Comparison of ENCODE assay signal across 13 cellular contexts in the genomic region with DNA sequence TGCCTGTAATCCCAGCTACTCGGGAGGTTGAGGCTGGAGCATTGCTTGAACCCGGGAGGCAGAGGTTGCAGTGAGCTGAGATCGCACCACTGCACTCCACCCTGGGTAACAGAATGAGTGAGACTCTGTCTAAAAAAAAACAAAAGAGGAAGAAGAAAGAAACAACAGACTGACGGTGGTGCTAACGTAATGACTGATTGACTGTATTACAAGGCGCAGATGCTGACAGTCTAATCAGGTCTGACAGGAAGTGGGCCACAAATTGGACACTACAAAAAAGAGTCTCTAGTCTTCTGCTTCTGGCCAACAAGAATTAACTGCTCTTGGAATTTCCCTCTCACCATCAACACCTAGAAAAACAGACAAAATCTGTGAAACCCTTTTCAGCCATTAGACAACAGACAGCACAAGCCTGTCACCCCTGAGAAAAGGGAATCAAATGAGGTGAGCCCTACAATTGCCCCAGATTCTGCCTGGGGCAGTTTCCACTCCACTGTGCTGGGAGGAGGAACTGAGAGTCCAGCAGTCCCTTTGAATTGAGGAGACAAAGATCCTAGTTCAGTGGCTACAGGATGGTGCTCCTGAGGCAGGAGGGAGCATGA. TPM values are rescaled to one million over a fixed set of nuclear protein-coding genes. Genes with fewer than 3 reads are reported as not detected.
A peak's percentile ranks its signal among the peaks of the same experiment; 100 is the strongest.
DNase-seq lines count a peak whose midpoint lies in the region; ATAC-seq and TF ChIP-seq lines count a peak whose summit lies in the region.
"Had no signal": no experiment of that assay in that cellular context is flagged by ENCODE, and none has a peak within 500 bp of the region (broad histone marks: within the 10 kb centered on the region; RNA-seq: fewer than 3 reads in every experiment).

No MANE protein-coding gene starts in this region.

- peak overlapping the region; percentile 84 to 90 (median 88) for H3K27ac Mint-ChIP-seq in CD4-positive, CD25-positive, alpha-beta regulatory T cell

- intact Hi-C loops in body of pancreas (cut with DNase I) (no loop called here), A673 (cut with micrococcal nuclease; ENCODE audit: unreplicated experiment) (no loop called here)

- peak in 2 of 3 donors; percentile 38 to 40 for DNase-seq in CD4-positive, CD25-positive, alpha-beta regulatory T cell
- peak; percentile 3 for DNase-seq in OCI-M1 (lab: John Stamatoyannopoulos, UW)
- no peak for DNase-seq in NCI-H1105 (lab: John Stamatoyannopoulos, UW)
- DNase-seq in omental fat pad (ENCODE audit: low spot score) = no peak
- no peak for DNase-seq in body of pancreas
- DNase-seq in A673 (ENCODE audit: low spot score) = no peak
- DNase-seq: C1 segment of cervical spinal cord, esophagus squamous epithelium, H7, lower lobe of right lung had no signal

- H3K4me3 ChIP-seq in CD4-positive, CD25-positive, alpha-beta regulatory T cell (ENCODE audit: low read depth, low read length) = no peak overlapping the region
- no peak overlapping the region for H3K4me3 ChIP-seq in body of pancreas
- H3K4me3 ChIP-seq in A673 (ENCODE audit: low read depth, low read length, poor library complexity, severe bottlenecking) = no peak overlapping the region
- H3K4me3 ChIP-seq: esophagus squamous epithelium, lower lobe of right lung, smooth muscle cell had no signal

- no peak for TF ChIP-seq CTCF in omental fat pad (IDR thresholded peaks at IDR 0.05)
- TF ChIP-seq CTCF in body of pancreas (IDR thresholded peaks at IDR 0.05) = no peak
- no peak for TF ChIP-seq CTCF in A673 (conservative IDR thresholded peaks at IDR 0.05; ENCODE audit: low read depth, low read length)

- peaks cover 3 to 5% of the 10 kb centered on the region in 2 experiments for H3K9me3 ChIP-seq in CD4-positive, CD25-positive, alpha-beta regulatory T cell (ENCODE audit: control insufficient read depth in 2 of 2, low read length in 2 of 2)
- H3K9me3 ChIP-seq in body of pancreas (no peaks in the 10 kb centered on the region), A673 (ENCODE audit: low read depth, low read length, poor library complexity, severe bottlenecking) (peaks cover 5% of the 10 kb centered on the region)
- H3K9me3 ChIP-seq: esophagus squamous epithelium, lower lobe of right lung had no signal

- CTCF ChIA-PET in A673 (lab: Charles Lee) = no interaction called here

- H3K27me3 Mint-ChIP-seq in CD4-positive, CD25-positive, alpha-beta regulatory T cell = peaks cover 4% of the 10 kb centered on the region

- peaks cover 16% of the 10 kb centered on the region for H3K36me3 Mint-ChIP-seq in CD4-positive, CD25-positive, alpha-beta regulatory T cell

- BruUV-seq in A673 (replicated peaks; lab: Mats Ljungman, UMichigan) = no TSS peak

- 80 to 86% methylated on average over 6 of the region's 6 CpGs for WGBS in body of pancreas, 2 donors

- peaks cover 18% of the 10 kb centered on the region for H3K36me3 ChIP-seq in CD4-positive, CD25-positive, alpha-beta regulatory T cell (ENCODE audit: control insufficient read depth, insufficient read depth, low read length)
- no peaks in the 10 kb centered on the region for H3K36me3 ChIP-seq in body of pancreas (replicated peaks in 1 of 2; ENCODE audit: insufficient read depth in 1 of 2, low read depth in 2 of 2)
- no peaks in the 10 kb centered on the region for H3K36me3 ChIP-seq in A673 (ENCODE audit: insufficient read depth, low read length, poor library complexity, severe bottlenecking)

- peak; percentile 57 to 62 for ATAC-seq in CD4-positive, CD25-positive, alpha-beta regulatory T cell (ENCODE audit: low read depth in 2 of 2)
- ATAC-seq in GM19035 (IDR thresholded peaks at IDR 0.05; ENCODE audit: unreplicated experiment) = peak; percentile 71
- ATAC-seq in HG03045 (IDR thresholded peaks at IDR 0.05; ENCODE audit: unreplicated experiment) = peak; percentile 51
- ATAC-seq in omental fat pad (ENCODE audit: low FRiP score) = no peak
- ATAC-seq in body of pancreas = no peak
- ATAC-seq: lower lobe of right lung had no signal

- H3K4me1 Mint-ChIP-seq in CD4-positive, CD25-positive, alpha-beta regulatory T cell = peaks cover 13 to 53% (median 37%) of the 10 kb centered on the region in 4 donors

- no peaks in the 10 kb centered on the region for H3K27me3 ChIP-seq in CD4-positive, CD25-positive, alpha-beta regulatory T cell (ENCODE audit: control insufficient read depth, insufficient read depth, low read length)
- H3K27me3 ChIP-seq in body of pancreas (no peaks in the 10 kb centered on the region), A673 (replicated peaks; ENCODE audit: insufficient read depth, low read depth, low read length, poor library complexity) (peaks cover 5% of the 10 kb centered on the region)
- H3K27me3 ChIP-seq: esophagus squamous epithelium had no signal

- H3K9me3 Mint-ChIP-seq in CD4-positive, CD25-positive, alpha-beta regulatory T cell = peaks cover 0 to 10% (median 2%) of the 10 kb centered on the region in 7 donors

- H3K4me1 ChIP-seq in CD4-positive, CD25-positive, alpha-beta regulatory T cell (ENCODE audit: control insufficient read depth, insufficient read depth, low read length, poor library complexity, severe bottlenecking) = peaks cover 53% of the 10 kb centered on the region
- H3K4me1 ChIP-seq in body of pancreas = peaks cover 4% of the 10 kb centered on the region
- no peaks in the 10 kb centered on the region for H3K4me1 ChIP-seq in A673 (ENCODE audit: insufficient read depth, low read length, poor library complexity, severe bottlenecking)

- TF ChIP-seq POLR2A in body of pancreas (IDR thresholded peaks at IDR 0.05) = no peak

- H3K4me3 Mint-ChIP-seq in CD4-positive, CD25-positive, alpha-beta regulatory T cell = peak overlapping the region; percentile 50 to 90 (median 68)

- H3K27ac ChIP-seq in CD4-positive, CD25-positive, alpha-beta regulatory T cell (ENCODE audit: insufficient read depth, low read length, poor library complexity, severe bottlenecking) = peak overlapping the region; percentile 77
- no peak overlapping the region for H3K27ac ChIP-seq in body of pancreas
- no peak overlapping the region for H3K27ac ChIP-seq in A673 (ENCODE audit: low read depth, low read length, poor library complexity, severe bottlenecking)
- H3K27ac ChIP-seq: esophagus squamous epithelium, lower lobe of right lung had no signal

- POLR2A ChIA-PET in A673 (lab: Charles Lee; ENCODE audit: low non-redundant PET) = no interaction called here

RNA-seq across cellular contexts. Expression of a gene that starts 43.2 kb away (rescaled TPM):
- total RNA-seq in CD4-positive, CD25-positive, alpha-beta regulatory T cell = 170 TPM
- 1 to 10 TPM; 1.7 to 5.6 (median 2.2) TPM for polyA plus RNA-seq in CD4-positive, CD25-positive, alpha-beta regulatory T cell
- total RNA-seq in omental fat pad (10 to 100 TPM; 18.0 to 52.2 (median 32.5) TPM), body of pancreas (10 to 100 TPM; 13.5 to 33.0 TPM), A673 (2021) (3.0 and 5.0 TPM in 2 replicates)

Comparison
In these comparisons a context has a peak if more than half of its experiments do, and no peak if none do; other contexts are left out.
1. ATAC-seq: peak in CD4-positive, CD25-positive, alpha-beta regulatory T cell (2 of 2), GM19035 (single experiment) and HG03045 (single experiment); none in omental fat pad (single experiment) and body of pancreas (single experiment).
2. DNase-seq: peak in CD4-positive, CD25-positive, alpha-beta regulatory T cell (2 of 3) and OCI-M1 (single experiment); none in NCI-H1105 (single experiment), omental fat pad (single experiment), body of pancreas (0 of 4) and A673 (single experiment).